ENCODE assay signal across 15 cellular contexts in genomic region chr1:243233908-243234307, GRCh38. TPM values are rescaled to one million over a fixed set of nuclear protein-coding genes. Genes with fewer than 3 reads are reported as not detected.
DNase-seq lines count a peak whose midpoint lies in the region; ATAC-seq and TF ChIP-seq lines count a peak whose summit lies in the region.
"Had no signal": no experiment of that assay in that cellular context is flagged by ENCODE, and none has a peak within 500 bp of the region (broad histone marks: within the 10 kb centered on the region; RNA-seq: fewer than 3 reads in every experiment).

No MANE protein-coding gene starts in this region.

- H3K27ac ChIP-seq in brain microvascular endothelial cell = peak overlapping the region; percentile 51

- H3K36me3 ChIP-seq in brain microvascular endothelial cell (replicated peaks) = peaks cover 25% of the 10 kb centered on the region

- H3K27me3 ChIP-seq in brain microvascular endothelial cell (replicated peaks) = no peaks in the 10 kb centered on the region

- no peak overlapping the region for H3K4me3 ChIP-seq in brain microvascular endothelial cell (ENCODE audit: low read depth, low read length)

- peak; percentile 24 for DNase-seq in AG20443 (ENCODE audit: low spot score)
- DNase-seq in LHCN-M2 (ENCODE audit: low read depth) = peak; percentile 70
- peak; percentile 55 for DNase-seq in brain microvascular endothelial cell
- DNase-seq in hepatic stellate cell (ENCODE audit: low spot score) = peak; percentile 40
- no peak for DNase-seq in activated CD4-positive, CD25-positive, alpha-beta regulatory T cell (lab: John Stamatoyannopoulos, UW)
- DNase-seq in activated CD8-positive, alpha-beta memory T cell treated with anti-CD3 and anti-CD28 coated beads for 24 hours = no peak
- DNase-seq: activated CD4-positive, alpha-beta T cell treated with anti-CD3 and anti-CD28 coated beads, Interleukin-2, amount 50 U/mL, for 4 hours; activated T-cell treated with anti-CD3 and anti-CD28 coated beads, Interleukin-2, amount 50 U/mL, for 24 hours; MM.1S; NCI-H2081 treated with DMSO at 0.1 percent for 48 hours; RPMI8226; SW 1271 had no signal

- TF ChIP-seq POLR2A in GM18505 (IDR thresholded peaks at IDR 0.05; ENCODE audit: borderline replicate concordance, extremely low read depth, insufficient read depth, insufficient read length) = no peak

- ATAC-seq in HG02885 (IDR thresholded peaks at IDR 0.05; ENCODE audit: poor library complexity, unreplicated experiment) = no peak
- no peak for ATAC-seq in GM18505 (IDR thresholded peaks at IDR 0.05; ENCODE audit: unreplicated experiment)
- ATAC-seq: HepG2 had no signal

- in situ Hi-C loops in brain microvascular endothelial cell (cut with HindIII; ENCODE audit: low pct_ligation_motif_present, low sequenced_read_pairs) = no loop called here

- TF ChIP-seq CTCF in brain microvascular endothelial cell (IDR thresholded peaks at IDR 0.05; ENCODE audit: low read depth, low read length, missing control alignments) = no peak

RNA-seq across cellular contexts. Expression of gene CEP170, which starts 21.2 kb away (rescaled TPM):
- total RNA-seq in LHCN-M2 (2014; rRNA removed) = 91.8 and 105 TPM in 2 replicates
- polyA plus RNA-seq in LHCN-M2 (2012) = 19.8 TPM

RNA-seq across cellular contexts. Expression of gene SDCCAG8, which starts 21.9 kb away (rescaled TPM):
- total RNA-seq in LHCN-M2 (2014; rRNA removed) = 27.3 and 29.6 TPM in 2 replicates
- 10.4 TPM for polyA plus RNA-seq in LHCN-M2 (2012)

Comparison
In these comparisons a context has a peak if more than half of its experiments do, and no peak if none do; other contexts are left out.
1. DNase-seq: peak in AG20443 (single experiment), LHCN-M2 (single experiment), brain microvascular endothelial cell (single experiment) and hepatic stellate cell (single experiment); none in activated CD4-positive, CD25-positive, alpha-beta regulatory T cell (0 of 4) and activated CD8-positive, alpha-beta memory T cell treated with anti-CD3 and anti-CD28 coated beads for 24 hours (single experiment).